In genomic region chr20:53642196-53643030, GRCh38 we compare ENCODE assay signal across 8 cellular contexts. TPM values are rescaled to one million over a fixed set of nuclear protein-coding genes. Genes with fewer than 3 reads are reported as not detected.
DNase-seq lines count a peak whose midpoint lies in the region; ATAC-seq and TF ChIP-seq lines count a peak whose summit lies in the region.

No MANE protein-coding gene starts in this region.

- H3K27me3 ChIP-seq in esophagus (ENCODE audit: control insufficient read depth in 1 of 2, insufficient read depth in 2 of 2, low read length in 2 of 2) (no peaks in the 10 kb centered on the region), neutrophil (no peaks in the 10 kb centered on the region)

- H3K4me1 ChIP-seq in HEK293 (ENCODE audit: control insufficient read depth, insufficient read depth, low read length), result no peaks in the 10 kb centered on the region
- no peaks in the 10 kb centered on the region for H3K4me1 ChIP-seq in esophagus (ENCODE audit: control insufficient read depth in 2 of 2, insufficient read depth in 2 of 2, low read length in 1 of 2)
- H3K4me1 ChIP-seq in neutrophil (ENCODE audit: control insufficient read depth in 1 of 2, insufficient read depth in 1 of 2, low read depth in 1 of 2, low read length in 1 of 2), result peaks cover 55 to 65% of the 10 kb centered on the region in 2 experiments

- peak; percentile 61 for ATAC-seq in GM18498 (IDR thresholded peaks at IDR 0.05; ENCODE audit: unreplicated experiment)

- DNase-seq in NB4 (ENCODE audit: low read depth) (peak; percentile 96), RKO (ENCODE audit: low spot score) (no peak), NCI-H187 treated with DMSO at 0.1 percent for 48 hours (lab: John Stamatoyannopoulos, UW) (no peak)
- DNase-seq in activated CD4-positive, alpha-beta T cell treated with anti-CD3 and anti-CD28 coated beads, Interleukin-2, amount 50 U/mL, for 4 hours, result peak; percentile 15 to 25

- H3K4me3 ChIP-seq in HEK293 (ENCODE audit: low read depth, low read length), result no peak overlapping the region
- H3K4me3 ChIP-seq in NB4 (ENCODE audit: low read depth, low read length), result peak overlapping the region; percentile 50
- peak overlapping the region in 1 of 2 donors; percentile 11 for H3K4me3 ChIP-seq in esophagus (ENCODE audit: low read depth in 1 of 2, low read length in 2 of 2)
- peak overlapping the region; percentile 51 to 63 for H3K4me3 ChIP-seq in neutrophil (ENCODE audit: low read depth in 1 of 2, low read length in 1 of 2)

- 48% methylated on average over 17 of the region's 17 CpGs for WGBS in esophagus, 2 donors

- no peaks in the 10 kb centered on the region for H3K9me3 ChIP-seq in HEK293 (ENCODE audit: control insufficient read depth, insufficient read depth, low read depth, low read length)
- H3K9me3 ChIP-seq in esophagus (ENCODE audit: control insufficient read depth in 2 of 2, insufficient read depth in 1 of 2, low read depth in 1 of 2, low read length in 1 of 2), result no peaks in the 10 kb centered on the region
- H3K9me3 ChIP-seq in neutrophil, result no peaks in the 10 kb centered on the region

- TF ChIP-seq CTCF in HEK293 (tag by site-specific recombination; IDR thresholded peaks at IDR 0.05) (no peak), NB4 (IDR thresholded peaks at IDR 0.05; ENCODE audit: low read depth, low read length) (no peak), neutrophil (IDR thresholded peaks at IDR 0.05) (no peak)

- TF ChIP-seq POLR2A in NB4 (IDR thresholded peaks at IDR 0.05; ENCODE audit: extremely low read depth, insufficient read length), result no peak

- CTCF ChIA-PET in HEK293 (lab: Yijun Ruan, JAX), result interaction anchor here (0.9 to 1.2 kb wide), 4 partner anchors 11 to 84 kb away, joined by 3 to 6 read pairs (median 4); no protein-coding TSS in a partner anchor

- H3K27ac ChIP-seq in HEK293 (ENCODE audit: extremely low read depth, low read depth, low read length) (no peak overlapping the region), esophagus (ENCODE audit: low read depth in 2 of 2, low read length in 1 of 2) (peak overlapping the region; percentile 81 to 90), neutrophil (peak overlapping the region; percentile 99)

- POLR2A ChIA-PET in HEK293 (lab: Yijun Ruan, JAX), result interaction anchor here (0.8 kb wide), 1 partner anchor 31 kb away, joined by 3 read pairs; no protein-coding TSS in a partner anchor

- H3K36me3 ChIP-seq in HEK293 (ENCODE audit: control insufficient read depth in 2 of 2, insufficient read depth in 1 of 2, low read length in 2 of 2) (no peaks in the 10 kb centered on the region), esophagus (ENCODE audit: control insufficient read depth in 2 of 2, insufficient read depth in 2 of 2, low read length in 1 of 2) (no peaks in the 10 kb centered on the region), neutrophil (no peaks in the 10 kb centered on the region)

TF ChIP-seq in HEK293, 187 proteins besides CTCF, POLR2A, EP300 and RAD21:
- TF ChIP-seq ZNF335 (tag by site-specific recombination; conservative IDR thresholded peaks at IDR 0.05), result peak; percentile 40; the same call in 1 of the 2 replicates
- no peak for TF ChIP-seq YY2 (tag by site-specific recombination; IDR thresholded peaks at IDR 0.05)
- no peak for TF ChIP-seq ZSCAN30 (tag by site-specific recombination; IDR thresholded peaks at IDR 0.05)

RNA-seq across cellular contexts. Expression of gene ZNF217, which starts 48.8 kb away (rescaled TPM):
- 1 to 10 TPM; 8.2 to 9.0 TPM for polyA plus RNA-seq in esophagus

Comparison
In these comparisons a context has a peak if more than half of its experiments do, and no peak if none do; other contexts are left out.
1. DNase-seq: peak in NB4 (single experiment) and activated CD4-positive, alpha-beta T cell treated with anti-CD3 and anti-CD28 coated beads, Interleukin-2, amount 50 U/mL, for 4 hours (2 of 2); none in RKO (single experiment) and NCI-H187 treated with DMSO at 0.1 percent for 48 hours (single experiment).